ENCODE assay signal across 11 cellular contexts in the genomic region with DNA sequence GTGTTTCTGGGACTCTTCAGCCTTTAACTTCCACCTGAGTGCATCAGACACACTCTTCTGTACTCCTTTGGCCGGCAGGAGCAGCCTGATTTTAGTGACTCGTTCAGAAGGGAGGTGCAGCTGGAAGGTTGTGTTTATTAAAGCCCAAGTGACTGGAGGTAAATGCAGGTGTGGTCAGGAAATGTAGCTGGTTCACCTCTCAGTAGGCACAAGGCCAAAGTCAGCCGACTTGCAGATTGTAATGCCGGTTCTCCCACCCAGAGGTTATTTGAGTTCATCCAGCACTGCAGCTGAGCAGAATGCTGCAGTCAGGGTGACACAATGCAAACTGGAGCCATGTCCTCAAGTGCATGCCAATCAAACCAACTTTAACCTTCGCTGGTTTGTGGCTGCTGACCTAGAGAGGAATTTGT.
DNase-seq lines count a peak whose midpoint lies in the region; ATAC-seq and TF ChIP-seq lines count a peak whose summit lies in the region.
"Had no signal": no experiment of that assay in that cellular context is flagged by ENCODE, and none has a peak within 500 bp of the region (broad histone marks: within the 10 kb centered on the region; RNA-seq: fewer than 3 reads in every experiment).

No MANE protein-coding gene starts in this region.

- DNase-seq in NCI-H2107 treated with DMSO at 0.1 percent for 48 hours (lab: John Stamatoyannopoulos, UW; ENCODE audit: unreplicated experiment) (peak; percentile 78), choroid plexus epithelial cell (ENCODE audit: low read depth) (peak; percentile 31), mucosa of gallbladder (ENCODE audit: low spot score) (peak; percentile 88), AML-193 (lab: John Stamatoyannopoulos, UW) (no peak), NCI-H446 treated with DMSO at 0.1 percent for 48 hours (lab: John Stamatoyannopoulos, UW) (no peak)
- DNase-seq in activated effector memory CD4-positive, alpha-beta T cell treated with anti-CD3 and anti-CD28 coated beads, Interleukin-2, amount 50 U/mL, for 16 hours: no peak
- DNase-seq: NCI-H1930 had no signal

- H3K9me3 ChIP-seq in HEK293 (ENCODE audit: control insufficient read depth, insufficient read depth, low read depth, low read length): no peaks in the 10 kb centered on the region
- H3K9me3 ChIP-seq: Caco-2 had no signal

- TF ChIP-seq CTCF in HEK293 (tag by site-specific recombination; IDR thresholded peaks at IDR 0.05): no peak
- TF ChIP-seq CTCF in choroid plexus epithelial cell (conservative IDR thresholded peaks at IDR 0.05; ENCODE audit: low read depth, low read length): no peak

- H3K27ac ChIP-seq in HEK293 (ENCODE audit: extremely low read depth, low read depth, low read length): no peak overlapping the region
- H3K27ac ChIP-seq: parathyroid adenoma had no signal

- H3K4me1 ChIP-seq in HEK293 (ENCODE audit: control insufficient read depth, insufficient read depth, low read length): peaks cover 8% of the 10 kb centered on the region
- H3K4me1 ChIP-seq: Caco-2 had no signal

- no peaks in the 10 kb centered on the region for H3K36me3 ChIP-seq in HEK293 (ENCODE audit: control insufficient read depth in 2 of 2, insufficient read depth in 1 of 2, low read length in 2 of 2)

- ATAC-seq in GM21786 (IDR thresholded peaks at IDR 0.05; ENCODE audit: unreplicated experiment): no peak

- H3K4me3 ChIP-seq in HEK293 (ENCODE audit: low read depth, low read length): no peak overlapping the region
- no peak overlapping the region for H3K4me3 ChIP-seq in choroid plexus epithelial cell (ENCODE audit: low read depth, low read length)

- POLR2A ChIA-PET in HEK293 (lab: Yijun Ruan, JAX): no interaction called here

- CTCF ChIA-PET in HEK293 (lab: Yijun Ruan, JAX): interaction anchor here (0.6 to 1.5 kb wide), 3 partner anchors 11 to 379 kb away, joined by 4 to 5 read pairs (median 5); no protein-coding TSS in a partner anchor

TF ChIP-seq in HEK293, 187 proteins besides CTCF, POLR2A, EP300 and RAD21:
- TF ChIP-seq KLF7 (tag by site-specific recombination; IDR thresholded peaks at IDR 0.05; ENCODE audit: borderline replicate concordance): no peak
- TF ChIP-seq, protein P1, sequence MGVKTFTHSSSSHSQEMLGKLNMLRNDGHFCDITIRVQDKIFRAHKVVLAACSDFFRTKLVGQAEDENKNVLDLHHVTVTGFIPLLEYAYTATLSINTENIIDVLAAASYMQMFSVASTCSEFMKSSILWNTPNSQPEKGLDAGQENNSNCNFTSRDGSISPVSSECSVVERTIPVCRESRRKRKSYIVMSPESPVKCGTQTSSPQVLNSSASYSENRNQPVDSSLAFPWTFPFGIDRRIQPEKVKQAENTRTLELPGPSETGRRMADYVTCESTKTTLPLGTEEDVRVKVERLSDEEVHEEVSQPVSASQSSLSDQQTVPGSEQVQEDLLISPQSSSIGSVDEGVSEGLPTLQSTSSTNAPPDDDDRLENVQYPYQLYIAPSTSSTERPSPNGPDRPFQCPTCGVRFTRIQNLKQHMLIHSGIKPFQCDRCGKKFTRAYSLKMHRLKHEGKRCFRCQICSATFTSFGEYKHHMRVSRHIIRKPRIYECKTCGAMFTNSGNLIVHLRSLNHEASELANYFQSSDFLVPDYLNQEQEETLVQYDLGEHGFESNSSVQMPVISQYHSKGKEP (tag by site-specific recombination; IDR thresholded peaks at IDR 0.05): peak; percentile 60; the same call in 1 of the 2 replicates

Comparison
In these comparisons a context has a peak if more than half of its experiments do, and no peak if none do; other contexts are left out.
1. DNase-seq: peak in NCI-H2107 treated with DMSO at 0.1 percent for 48 hours (single experiment), choroid plexus epithelial cell (single experiment) and mucosa of gallbladder (single experiment); none in AML-193 (0 of 2), activated effector memory CD4-positive, alpha-beta T cell treated with anti-CD3 and anti-CD28 coated beads, Interleukin-2, amount 50 U/mL, for 16 hours (single experiment) and NCI-H446 treated with DMSO at 0.1 percent for 48 hours (single experiment).